ENCODE assay signal across 15 cellular contexts in genomic region chr6:149314325-149314724, GRCh38. TPM values are rescaled to one million over a fixed set of nuclear protein-coding genes. Genes with fewer than 3 reads are reported as not detected.
DNase-seq lines count a peak whose midpoint lies in the region; TF ChIP-seq lines count a peak whose summit lies in the region.
"Had no signal": no experiment of that assay in that cellular context is flagged by ENCODE, and none has a peak within 500 bp of the region (broad histone marks: within the 10 kb centered on the region; RNA-seq: fewer than 3 reads in every experiment).

No MANE protein-coding gene starts in this region.

- TF ChIP-seq CTCF in H9 (conservative IDR thresholded peaks at IDR 0.05): no peak

- no peaks in the 10 kb centered on the region for H3K36me3 ChIP-seq in GM23248 (ENCODE audit: low read depth)
- H3K36me3 ChIP-seq: BLaER1 had no signal

- H2AFZ ChIP-seq in H9 (ENCODE audit: low read length) (no peak overlapping the region), GM23248 (no peak overlapping the region)
- H2AFZ ChIP-seq: GM23338 had no signal

- H3K27me3 ChIP-seq in H9 (ENCODE audit: insufficient read depth, low read length) (no peaks in the 10 kb centered on the region), GM23248 (replicated peaks; ENCODE audit: insufficient read depth) (no peaks in the 10 kb centered on the region)
- H3K27me3 ChIP-seq: BLaER1 had no signal

- H2BK15ac ChIP-seq in H9 (ENCODE audit: low read depth, low read length): no peak overlapping the region

- H3K9me3 Mint-ChIP-seq in H9: no peaks in the 10 kb centered on the region
- H3K9me3 Mint-ChIP-seq: CD14-positive monocyte; CD8-positive, alpha-beta T cell; GM23338 had no signal

- H4K91ac ChIP-seq in H9 (ENCODE audit: insufficient read length, low read depth, low read length): no peak overlapping the region

- H3K9ac ChIP-seq in H9 (ENCODE audit: extremely low read depth, insufficient read length, low read length) (no peak overlapping the region), GM23248 (no peak overlapping the region)
- H3K9ac ChIP-seq: BLaER1 had no signal

- WGBS in H9 (ENCODE audit: extremely low coverage, insufficient read length, low lambda C conversion rate): no CpG with 5 or more reads among the region's 1 CpG
- WGBS in GM23248 (ENCODE audit: low coverage in 1 of 2, low lambda C conversion rate in 2 of 2, missing lambda C conversion rate in 2 of 2), 2 experiments: 97 to 100% methylated on average over 1 of the region's 1 CpG

- no peak overlapping the region for H3K4me2 ChIP-seq in H9 (ENCODE audit: insufficient read depth, insufficient read length, low read length)
- no peak overlapping the region for H3K4me2 ChIP-seq in GM23248 (ENCODE audit: unreplicated experiment)
- H3K4me2 ChIP-seq: A549, BLaER1, GM23338 had no signal

- H3K23ac ChIP-seq in H9 (ENCODE audit: insufficient read length, low read depth, low read length): no peak overlapping the region

- DNase-seq in NCI-H2171 treated with DMSO at 0.1 percent for 48 hours (lab: John Stamatoyannopoulos, UW) (peak; percentile 70), NCI-H2171 (lab: John Stamatoyannopoulos, UW) (no peak), H9 (no peak), NCI-H526 treated with DMSO at 0.1 percent for 48 hours (lab: John Stamatoyannopoulos, UW) (peak; percentile 11), GM23248 (no peak), OCI-M1 (lab: John Stamatoyannopoulos, UW) (no peak), ecto neural progenitor cell (ENCODE audit: low spot score) (no peak)
- DNase-seq: AML-193; Calu3; CD8-positive, alpha-beta T cell had no signal

- no peaks in the 10 kb centered on the region for H3K36me3 Mint-ChIP-seq in H9 (ENCODE audit: insufficient read depth in 1 of 3, low read depth in 3 of 3)
- H3K36me3 Mint-ChIP-seq: CD14-positive monocyte had no signal

- no peak overlapping the region for H3K4ac ChIP-seq in H9 (ENCODE audit: low read depth, low read length)

- H3T11ph ChIP-seq in H9 (ENCODE audit: low read length): no peak overlapping the region

- no peak overlapping the region for H2BK120ac ChIP-seq in H9 (ENCODE audit: low read depth, low read length, poor library complexity, severe bottlenecking)

- peaks cover 9% of the 10 kb centered on the region for H3F3A ChIP-seq in GM23248 (ENCODE audit: insufficient read depth)

- H2BK5ac ChIP-seq in H9 (ENCODE audit: insufficient read length, low read length): no peak overlapping the region

- in situ Hi-C loops in GM23248 (cut with MboI): no loop called here

- H3K4me3 Mint-ChIP-seq in H9: no peak overlapping the region
- H3K4me3 Mint-ChIP-seq: CD14-positive monocyte; CD8-positive, alpha-beta T cell; GM23338 had no signal

- peaks cover 18 to 20% of the 10 kb centered on the region in 2 experiments for H3K4me1 Mint-ChIP-seq in H9

- H2AK5ac ChIP-seq in H9 (ENCODE audit: insufficient read length, low read length): no peak overlapping the region

- H3K79me2 ChIP-seq in H9 (ENCODE audit: insufficient read depth, low read length) (peaks cover 9% of the 10 kb centered on the region; the same call in 1 of the 2 replicates), GM23248 (ENCODE audit: insufficient read depth) (peaks cover 26% of the 10 kb centered on the region)

- H3K9me2 ChIP-seq in GM23248 (ENCODE audit: insufficient read depth): no peaks in the 10 kb centered on the region

- H3K27me3 Mint-ChIP-seq in H9 (ENCODE audit: low read depth): 0 out of 2 replicates have a peak, but pooled peaks cover 3% of the 10 kb centered on the region

- H3K9me3 ChIP-seq in H9 (ENCODE audit: control insufficient read depth, low read depth, low read length) (no peaks in the 10 kb centered on the region), GM23248 (ENCODE audit: low read depth) (no peaks in the 10 kb centered on the region)
- H3K9me3 ChIP-seq: A549, BLaER1 had no signal

- no peak overlapping the region for H3K4me3 ChIP-seq in GM23248
- H3K4me3 ChIP-seq: A549, BLaER1, GM23338 had no signal

- no peaks in the 10 kb centered on the region for H4K20me1 ChIP-seq in H9 (ENCODE audit: control insufficient read depth, insufficient read depth, insufficient read length)
- no peaks in the 10 kb centered on the region; the same call in 1 of the 2 replicates for H4K20me1 ChIP-seq in GM23248 (ENCODE audit: insufficient read depth)

- no peak overlapping the region for H3K27ac Mint-ChIP-seq in H9
- H3K27ac Mint-ChIP-seq: CD8-positive, alpha-beta T cell; GM23338 had no signal

- H3K18ac ChIP-seq in H9 (ENCODE audit: insufficient read length, low read depth, low read length): no peak overlapping the region

- peak overlapping the region; percentile 28 for H2BK12ac ChIP-seq in H9 (ENCODE audit: insufficient read length, low read depth, low read length)

- no peak overlapping the region for H4K8ac ChIP-seq in H9 (replicated peaks; ENCODE audit: insufficient read length, low read depth, low read length)

- H4K5ac ChIP-seq in H9 (ENCODE audit: insufficient read length, low read depth, low read length): no peak overlapping the region

- no peaks in the 10 kb centered on the region for H3K79me1 ChIP-seq in H9 (ENCODE audit: insufficient read depth, low read depth, low read length, poor library complexity, severe bottlenecking)

- no peak overlapping the region for H2BK20ac ChIP-seq in H9 (ENCODE audit: low read depth, low read length, poor library complexity, severe bottlenecking)

- no peak overlapping the region for H3K56ac ChIP-seq in H9 (ENCODE audit: insufficient read length, low read depth, low read length)

- H3K27ac ChIP-seq in H9 (ENCODE audit: insufficient read length, low read depth, low read length) (no peak overlapping the region), GM23248 (no peak overlapping the region)
- H3K27ac ChIP-seq: 22Rv1, A549, BLaER1 had no signal

- H3K14ac ChIP-seq in H9 (ENCODE audit: insufficient read depth, low read length): no peak overlapping the region

- H3K4me1 ChIP-seq in H9 (ENCODE audit: insufficient read depth, low read length) (0 out of 2 replicates have a peak, but pooled peaks cover 3% of the 10 kb centered on the region), GM23248 (ENCODE audit: insufficient read depth) (peaks cover 5% of the 10 kb centered on the region; the same call in 1 of the 2 replicates)

- H3K23me2 ChIP-seq in H9 (ENCODE audit: insufficient read length, low read depth, low read length, poor library complexity, severe bottlenecking): peaks cover 7% of the 10 kb centered on the region

RNA-seq across cellular contexts. Expression of gene TAB2, which starts 3.2 kb away (rescaled TPM):
- 55.7 and 56.2 TPM in 2 replicates for total RNA-seq in H9 (2021)
- total RNA-seq in GM23248 (2014; rRNA removed; shearing (Covaris generic)): 28.4 and 30.7 TPM in 2 replicates
- 10.8 and 11.6 TPM in 2 replicates for polyA plus RNA-seq in GM23248 (2016; fragmentation: Nextera tagmentation; extraction: Ambion mirVana)

Comparison
In these comparisons a context has a peak if more than half of its experiments do, and no peak if none do; other contexts are left out.
1. DNase-seq: peak in NCI-H2171 treated with DMSO at 0.1 percent for 48 hours (single experiment) and NCI-H526 treated with DMSO at 0.1 percent for 48 hours (single experiment); none in NCI-H2171 (single experiment), H9 (single experiment), GM23248 (single experiment), OCI-M1 (single experiment) and ecto neural progenitor cell (single experiment).